ENCODE assay signal across 7 cellular contexts in the genomic region with DNA sequence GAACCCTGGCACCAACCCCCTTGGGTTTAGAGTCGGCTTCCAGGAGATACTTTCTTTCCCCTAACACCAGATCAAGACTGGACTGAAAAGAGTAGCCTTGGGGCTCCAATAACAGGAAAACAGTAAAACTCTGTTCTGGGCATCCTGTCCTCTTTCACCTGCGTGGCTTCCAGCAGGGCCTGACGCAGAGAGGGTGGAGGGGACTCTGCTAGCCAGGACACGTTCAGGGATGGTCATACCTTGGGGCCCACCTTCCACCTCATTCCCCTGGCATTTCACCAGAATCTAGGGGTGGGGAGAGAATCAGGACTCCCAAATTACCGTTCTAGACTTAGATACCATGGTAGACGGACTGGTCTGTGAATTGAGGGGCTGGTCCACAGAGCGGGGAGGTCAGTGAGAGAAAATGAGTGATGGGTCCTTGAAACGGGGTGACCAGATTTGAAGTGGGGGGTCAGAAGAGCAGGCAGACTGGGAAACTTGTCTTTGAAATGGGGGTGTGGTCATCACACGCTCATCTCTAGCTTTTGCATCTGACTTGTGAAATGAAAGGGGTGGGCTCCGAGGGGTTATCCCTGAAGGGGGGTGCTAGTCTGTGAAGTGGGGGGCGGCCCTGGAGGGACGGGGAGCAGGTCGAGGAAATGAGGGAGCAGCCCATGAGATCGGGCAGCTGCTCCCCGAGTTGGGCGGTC. TPM values are rescaled to one million over a fixed set of nuclear protein-coding genes. Genes with fewer than 3 reads are reported as not detected.
A peak's percentile ranks its signal among the peaks of the same experiment; 100 is the strongest.
DNase-seq lines count a peak whose midpoint lies in the region; ATAC-seq, FAIRE-seq and TF ChIP-seq lines count a peak whose summit lies in the region.

No MANE protein-coding gene starts in this region.

- no peak for TF ChIP-seq POLR2A in suprapubic skin (IDR thresholded peaks at IDR 0.05)

- 7% methylated on average over 16 of the region's 16 CpGs for WGBS in suprapubic skin

- no peaks in the 10 kb centered on the region for H3K27me3 Mint-ChIP-seq in astrocyte (ENCODE audit: low read depth, unreplicated experiment)

- ATAC-seq in HG03175 (IDR thresholded peaks at IDR 0.05; ENCODE audit: unreplicated experiment) (no peak), GM19035 (IDR thresholded peaks at IDR 0.05; ENCODE audit: unreplicated experiment) (no peak)

- H3K4me3 ChIP-seq in Jurkat, Clone E6-1 (ENCODE audit: low read length), result peak overlapping the region; percentile 55
- H3K4me3 ChIP-seq in astrocyte (ENCODE audit: insufficient read depth, low read depth, low read length) (peak overlapping the region; percentile 88), suprapubic skin (peak overlapping the region; percentile 74)

- peaks cover 52% of the 10 kb centered on the region for H4K20me1 ChIP-seq in astrocyte (ENCODE audit: insufficient read depth, low read length)

- TF ChIP-seq EP300 in suprapubic skin (IDR thresholded peaks at IDR 0.05), result no peak

- peaks cover 34% of the 10 kb centered on the region for H3K4me1 ChIP-seq in astrocyte (ENCODE audit: insufficient read depth, low read length)
- H3K4me1 ChIP-seq in suprapubic skin, result peaks cover 60% of the 10 kb centered on the region

- H3K27me3 ChIP-seq in astrocyte (ENCODE audit: insufficient read depth, low read length), result no peaks in the 10 kb centered on the region
- no peaks in the 10 kb centered on the region for H3K27me3 ChIP-seq in layer of hippocampus (ENCODE audit: control insufficient read depth, insufficient read depth, low read length)
- no peaks in the 10 kb centered on the region for H3K27me3 ChIP-seq in suprapubic skin

- no peaks in the 10 kb centered on the region for H3K9me3 ChIP-seq in astrocyte (ENCODE audit: insufficient read depth, low read depth, low read length)
- no peaks in the 10 kb centered on the region for H3K9me3 ChIP-seq in suprapubic skin

- H3K4me3 Mint-ChIP-seq in astrocyte (ENCODE audit: unreplicated experiment), result peak overlapping the region; percentile 97

- H3K27ac ChIP-seq in astrocyte (ENCODE audit: low read depth, low read length) (peak overlapping the region; percentile 41), layer of hippocampus (ENCODE audit: low read depth, low read length) (peak overlapping the region; percentile 78), suprapubic skin (peak overlapping the region; percentile 85)

- peak overlapping the region; percentile 92 for H3K27ac Mint-ChIP-seq in astrocyte (ENCODE audit: unreplicated experiment)

- peaks cover 32% of the 10 kb centered on the region for H3K4me1 Mint-ChIP-seq in astrocyte (ENCODE audit: low read depth, unreplicated experiment)

- peaks cover 11% of the 10 kb centered on the region for H3K36me3 Mint-ChIP-seq in astrocyte (ENCODE audit: low read depth, unreplicated experiment)

- H3K36me3 ChIP-seq in astrocyte (ENCODE audit: insufficient read depth, low read length), result no peaks in the 10 kb centered on the region
- H3K36me3 ChIP-seq in suprapubic skin, result no peaks in the 10 kb centered on the region

- H3K4me2 ChIP-seq in astrocyte (ENCODE audit: low read length), result peak overlapping the region; percentile 100

- H2AFZ ChIP-seq in astrocyte (ENCODE audit: low read depth, low read length), result no peak overlapping the region

- DNase-seq in Jurkat, Clone E6-1 (ENCODE audit: low read depth, low spot score), result no peak
- DNase-seq in astrocyte (ENCODE audit: low read depth), result no peak
- DNase-seq in suprapubic skin (ENCODE audit: low spot score in 2 of 2), result no peak
- DNase-seq in NCI-H2107 (lab: John Stamatoyannopoulos, UW), result no peak

- H3K79me2 ChIP-seq in astrocyte (ENCODE audit: insufficient read depth, low read length), result peaks cover 58% of the 10 kb centered on the region

- H3K9me3 Mint-ChIP-seq in astrocyte (ENCODE audit: unreplicated experiment), result no peaks in the 10 kb centered on the region

- TF ChIP-seq CTCF in astrocyte (IDR thresholded peaks at IDR 0.05; ENCODE audit: insufficient read depth, low read depth, low read length) (no peak), suprapubic skin (IDR thresholded peaks at IDR 0.05) (no peak)

- H3K9ac ChIP-seq in astrocyte (ENCODE audit: low read length), result peak overlapping the region; percentile 88

- FAIRE-seq in astrocyte (lab: Jason Lieb, UNC), result no peak

RNA-seq across cellular contexts. Expression of a gene that starts 0.9 kb away (rescaled TPM):
- 11.7 TPM for polyA plus RNA-seq in Jurkat, Clone E6-1 (2012; ENCODE audit: insufficient read depth, insufficient read length)
- 126 and 151 TPM in 2 replicates for total RNA-seq in astrocyte
- total RNA-seq in suprapubic skin, result 10 to 100 TPM; 37.2 to 63.7 (median 51.6) TPM

RNA-seq across cellular contexts. Expression of a gene that starts 27.0 kb away (rescaled TPM):
- 8.1 TPM for polyA plus RNA-seq in Jurkat, Clone E6-1 (2012; ENCODE audit: insufficient read depth, insufficient read length)
- 2,157 and 2,549 TPM in 2 replicates for total RNA-seq in astrocyte
- total RNA-seq in suprapubic skin, result under 1 TPM; under 0.01 TPM

RNA-seq across cellular contexts. Expression of a gene that starts 28.4 kb away (rescaled TPM):
- not detected for polyA plus RNA-seq in Jurkat, Clone E6-1 (2012; ENCODE audit: insufficient read depth, insufficient read length)
- total RNA-seq in astrocyte, result 2,477 and 2,591 TPM in 2 replicates
- total RNA-seq in suprapubic skin, result not detected

RNA-seq across cellular contexts. Expression of a gene that starts 37.5 kb away (rescaled TPM):
- 4.3 TPM for polyA plus RNA-seq in Jurkat, Clone E6-1 (2012; ENCODE audit: insufficient read depth, insufficient read length)
- 2.5 and 2.7 TPM in 2 replicates for total RNA-seq in astrocyte
- 1 to 10 TPM; 1.8 to 4.4 (median 3.6) TPM for total RNA-seq in suprapubic skin

Comparison
In these comparisons a context has a peak if more than half of its experiments do, and no peak if none do; other contexts are left out.
1. RNA of a gene that starts 27.0 kb away (total RNA-seq): 2,157 to 2,549 TPM in astrocyte; under 0.01 TPM in suprapubic skin; every median in the first group is over 1,000 times any median in the second.
2. RNA of a gene that starts 28.4 kb away (total RNA-seq): 2,477 to 2,591 TPM in astrocyte; not detected in suprapubic skin; every median in the first group is over 1,000 times any median in the second.
3. Peak in every context shown above with its lines, with median percentiles within 50 percentile points of each other: H3K4me3 ChIP-seq and H3K27ac ChIP-seq.